ENCODE assay signal across 1 cellular context in the genomic region with DNA sequence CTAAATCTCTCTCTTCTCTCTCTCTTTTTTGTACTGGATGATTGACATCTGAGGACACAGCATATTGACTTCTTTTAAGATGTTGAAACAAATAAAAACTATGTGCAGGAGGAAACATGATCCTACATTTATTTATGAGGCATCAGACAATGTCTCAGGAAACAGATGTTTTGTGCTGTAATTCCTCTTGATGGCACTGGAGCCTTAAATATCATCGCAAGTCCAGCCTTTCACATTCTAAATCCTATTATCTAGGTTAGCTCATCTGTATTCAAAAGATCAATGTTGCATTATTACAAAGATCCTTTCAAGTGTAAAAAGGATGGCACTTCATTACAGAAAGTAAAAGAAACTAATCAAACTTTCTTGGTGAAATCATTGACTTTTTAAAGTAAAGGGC.
TF ChIP-seq lines count a peak whose summit lies in the region.

No MANE protein-coding gene starts in this region.

TF ChIP-seq in GM12878, 131 proteins besides CTCF, POLR2A, EP300 and RAD21 (continued from another document):
- TF ChIP-seq, protein P1, sequence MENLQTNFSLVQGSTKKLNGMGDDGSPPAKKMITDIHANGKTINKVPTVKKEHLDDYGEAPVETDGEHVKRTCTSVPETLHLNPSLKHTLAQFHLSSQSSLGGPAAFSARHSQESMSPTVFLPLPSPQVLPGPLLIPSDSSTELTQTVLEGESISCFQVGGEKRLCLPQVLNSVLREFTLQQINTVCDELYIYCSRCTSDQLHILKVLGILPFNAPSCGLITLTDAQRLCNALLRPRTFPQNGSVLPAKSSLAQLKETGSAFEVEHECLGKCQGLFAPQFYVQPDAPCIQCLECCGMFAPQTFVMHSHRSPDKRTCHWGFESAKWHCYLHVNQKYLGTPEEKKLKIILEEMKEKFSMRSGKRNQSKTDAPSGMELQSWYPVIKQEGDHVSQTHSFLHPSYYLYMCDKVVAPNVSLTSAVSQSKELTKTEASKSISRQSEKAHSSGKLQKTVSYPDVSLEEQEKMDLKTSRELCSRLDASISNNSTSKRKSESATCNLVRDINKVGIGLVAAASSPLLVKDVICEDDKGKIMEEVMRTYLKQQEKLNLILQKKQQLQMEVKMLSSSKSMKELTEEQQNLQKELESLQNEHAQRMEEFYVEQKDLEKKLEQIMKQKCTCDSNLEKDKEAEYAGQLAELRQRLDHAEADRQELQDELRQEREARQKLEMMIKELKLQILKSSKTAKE (IDR thresholded peaks at IDR 0.05; ENCODE audit: low read depth, poor library complexity, severe bottlenecking) = no peak
- TF ChIP-seq, protein P2, sequence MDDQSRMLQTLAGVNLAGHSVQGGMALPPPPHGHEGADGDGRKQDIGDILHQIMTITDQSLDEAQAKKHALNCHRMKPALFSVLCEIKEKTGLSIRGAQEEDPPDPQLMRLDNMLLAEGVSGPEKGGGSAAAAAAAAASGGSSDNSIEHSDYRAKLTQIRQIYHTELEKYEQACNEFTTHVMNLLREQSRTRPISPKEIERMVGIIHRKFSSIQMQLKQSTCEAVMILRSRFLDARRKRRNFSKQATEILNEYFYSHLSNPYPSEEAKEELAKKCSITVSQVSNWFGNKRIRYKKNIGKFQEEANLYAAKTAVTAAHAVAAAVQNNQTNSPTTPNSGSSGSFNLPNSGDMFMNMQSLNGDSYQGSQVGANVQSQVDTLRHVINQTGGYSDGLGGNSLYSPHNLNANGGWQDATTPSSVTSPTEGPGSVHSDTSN (IDR thresholded peaks at IDR 0.05; ENCODE audit: insufficient replicate concordance, low read depth, low read length) = no peak
